ENCODE assay signal across 11 cellular contexts in genomic region chr3:115982629-115983028, GRCh38.
"Had no signal": no experiment of that assay in that cellular context is flagged by ENCODE, and none has a peak within 500 bp of the region (broad histone marks: within the 10 kb centered on the region; RNA-seq: fewer than 3 reads in every experiment).

No MANE protein-coding gene starts in this region.

- H3K27me3 ChIP-seq: gastroesophageal sphincter, testis had no signal

- H3K9me3 ChIP-seq: gastroesophageal sphincter, testis had no signal

- ATAC-seq: activated naive CD4-positive, alpha-beta T cell treated with anti-CD3 and anti-CD28 coated beads, Interleukin-2, amount 50 U/mL, for 72 hours; effector memory CD8-positive, alpha-beta T cell; gastroesophageal sphincter had no signal

- H3K27ac ChIP-seq: epithelial cell of prostate, gastroesophageal sphincter, parathyroid adenoma, testis had no signal

- H3K9ac ChIP-seq: parathyroid adenoma had no signal

- H3K36me3 ChIP-seq: gastroesophageal sphincter had no signal

- H2AFZ ChIP-seq: parathyroid adenoma had no signal

- H3K4me3 ChIP-seq: gastroesophageal sphincter, testis had no signal

- H3K4me1 ChIP-seq: gastroesophageal sphincter, parathyroid adenoma, testis had no signal

- DNase-seq: activated effector memory CD4-positive, alpha-beta T cell treated with anti-CD3 and anti-CD28 coated beads, Interleukin-2, amount 50 U/mL, for 16 hours; activated T-cell treated with anti-CD3 and anti-CD28 coated beads, Interleukin-2, amount 50 U/mL, for 24 hours; amniotic stem cell; effector memory CD8-positive, alpha-beta T cell; hippocampal formation; stimulated activated CD4-positive, alpha-beta T cell treated with anti-CD3 and anti-CD28 coated beads, Interleukin-2, amount 100 ng/mL, for 48 hours; testis had no signal

- H3K79me2 ChIP-seq: parathyroid adenoma had no signal
